22 cellular contexts compared by ENCODE assay signal in genomic region chr4:41517121-41517520, GRCh38. TPM values are rescaled to one million over a fixed set of nuclear protein-coding genes. Genes with fewer than 3 reads are reported as not detected.
DNase-seq lines count a peak whose midpoint lies in the region; ATAC-seq and TF ChIP-seq lines count a peak whose summit lies in the region.
"Had no signal": no experiment of that assay in that cellular context is flagged by ENCODE, and none has a peak within 500 bp of the region (broad histone marks: within the 10 kb centered on the region; RNA-seq: fewer than 3 reads in every experiment).

No MANE protein-coding gene starts in this region.

- H3K36me3 ChIP-seq in left ventricle myocardium inferior (no peaks in the 10 kb centered on the region), spleen (no peaks in the 10 kb centered on the region)
- H3K36me3 ChIP-seq: BLaER1 treated with 17β-estradiol and CSF1 and Interleukin-3, amounts not matched to agents 10 nM and 100 nM had no signal

- intact Hi-C loops in left ventricle myocardium superior (cut with micrococcal nuclease) (no loop called here), left ventricle myocardium inferior (cut with micrococcal nuclease) (no loop called here), left colon (cut with DNase I, micrococcal nuclease) (no loop called here), spleen (cut with DNase I; ENCODE audit: low total_unique reads) (no loop called here)

- no peak overlapping the region for H3K4me3 ChIP-seq in left ventricle myocardium inferior
- H3K4me3 ChIP-seq in spleen = no peak overlapping the region
- H3K4me3 ChIP-seq: A549; BLaER1 treated with 17β-estradiol and CSF1 and Interleukin-3, amounts not matched to agents 10 nM and 100 nM; GM12878 had no signal

- ATAC-seq in left ventricle myocardium superior (peak; percentile 18), left colon (peak; percentile 83), HG02642 (IDR thresholded peaks at IDR 0.05; ENCODE audit: poor library complexity, unreplicated experiment) (no peak)
- ATAC-seq: A549, GM12878 had no signal

- TF ChIP-seq POLR2A in spleen (IDR thresholded peaks at IDR 0.05) = no peak

- H3K27ac ChIP-seq in left ventricle myocardium inferior (replicated peaks) (no peak overlapping the region), spleen (peak overlapping the region in 5 of 8 donors; percentile 1 to 71 (median 66))
- H3K27ac ChIP-seq: BLaER1 treated with 17β-estradiol and CSF1 and Interleukin-3, amounts not matched to agents 10 nM and 100 nM had no signal

- no peaks in the 10 kb centered on the region for H3K9me3 ChIP-seq in left ventricle myocardium inferior (replicated peaks)
- H3K9me3 ChIP-seq in spleen = no peaks in the 10 kb centered on the region
- H3K9me3 ChIP-seq: A549; BE2C; BLaER1 treated with 17β-estradiol and CSF1 and Interleukin-3, amounts not matched to agents 10 nM and 100 nM had no signal

- H3K27me3 ChIP-seq in left ventricle myocardium inferior (ENCODE audit: low read depth) (no peaks in the 10 kb centered on the region), spleen (replicated peaks in 1 of 7) (no peaks in the 10 kb centered on the region)
- H3K27me3 ChIP-seq: BE2C; BLaER1 treated with 17β-estradiol and CSF1 and Interleukin-3, amounts not matched to agents 10 nM and 100 nM had no signal

- H3K4me1 ChIP-seq in left ventricle myocardium inferior (peaks cover 38% of the 10 kb centered on the region), spleen (peaks cover 0 to 31% (median 6%) of the 10 kb centered on the region in 6 donors)

- WGBS in spleen, 5 donors = 82 to 91% (median 90%) methylated on average over 4 of the region's 4 CpGs

- no peak for DNase-seq in left ventricle myocardium superior
- DNase-seq in left ventricle myocardium inferior = no peak
- no peak for DNase-seq in left colon
- DNase-seq in spleen = no peak
- DNase-seq in NCI-H1694 (lab: John Stamatoyannopoulos, UW) = no peak
- DNase-seq: 8988T; ACHN; AML-193; BE2C; CD4-positive, alpha-beta T cell; CD8-positive, alpha-beta memory T cell; DMS 273 treated with DMSO at 0.1 percent for 48 hours; DMS79; EL; GDM1; GOT3; H7; HCEC 1CT had no signal

- TF ChIP-seq CTCF in left ventricle myocardium inferior (IDR thresholded peaks at IDR 0.05; ENCODE audit: borderline replicate concordance) (no peak), spleen (IDR thresholded peaks at IDR 0.05 in 8 of 11, conservative IDR thresholded peaks at IDR 0.05 in 3 of 11) (no peak)

RNA-seq across cellular contexts. Expression of gene LIMCH1, which starts 20.8 kb away (rescaled TPM):
- total RNA-seq in left ventricle myocardium superior = 232 TPM
- 382 TPM for total RNA-seq in left ventricle myocardium inferior
- total RNA-seq in left colon = 1 to 10 TPM; 7.2 to 9.5 TPM
- 100 to 1,000 TPM; 211 to 434 (median 254) TPM for total RNA-seq in spleen
- 10 to 100 TPM; 14.4 to 36.9 (median 19.9) TPM for polyA plus RNA-seq in spleen
- total RNA-seq: CD4-positive, alpha-beta T cell; CD8-positive, alpha-beta memory T cell had no signal
- polyA plus RNA-seq: CD8-positive, alpha-beta memory T cell had no signal

Comparison
In these comparisons a context has a peak if more than half of its experiments do, and no peak if none do; other contexts are left out.
1. RNA of gene LIMCH1, which starts 20.8 kb away (total RNA-seq): 382 TPM in left ventricle myocardium inferior (single experiment), 211 to 434 TPM in spleen and 232 TPM in left ventricle myocardium superior (single experiment); 7.2 to 9.5 TPM in left colon; every median in the first group is over 10 times any median in the second.